6 cellular contexts compared by ENCODE assay signal in genomic region chr9:6622784-6623183, GRCh38. TPM values are rescaled to one million over a fixed set of nuclear protein-coding genes. Genes with fewer than 3 reads are reported as not detected.
DNase-seq lines count a peak whose midpoint lies in the region; TF ChIP-seq lines count a peak whose summit lies in the region.
"Not testable (repeated sequence)": the region's sequence is repeated elsewhere in the genome, so short reads cannot be mapped to it uniquely, and the experiment has no call there.
"Had no signal": no experiment of that assay in that cellular context is flagged by ENCODE, and none has a peak within 500 bp of the region (broad histone marks: within the 10 kb centered on the region; RNA-seq: fewer than 3 reads in every experiment).

No MANE protein-coding gene starts in this region.

- peaks cover 0 to 23% (median 0%) of the 10 kb centered on the region in 7 donors for H3K27me3 ChIP-seq in spleen (replicated peaks in 1 of 7)

- H3K4me3 ChIP-seq in spleen: not testable (repeated sequence)

- peak; percentile 45 for DNase-seq in spleen

- not testable (repeated sequence) for H3K27ac ChIP-seq in spleen

- not testable (repeated sequence) for H3K36me3 ChIP-seq in spleen

- not testable (repeated sequence) for TF ChIP-seq CTCF in spleen (IDR thresholded peaks at IDR 0.05 in 8 of 11, conservative IDR thresholded peaks at IDR 0.05 in 3 of 11)

- WGBS in spleen, 5 donors: 71 to 100% (median 96%) methylated on average over 2 to 29 of the region's 29 CpGs

- not testable (repeated sequence) for TF ChIP-seq POLR2A in spleen (IDR thresholded peaks at IDR 0.05)

- H3K9me3 ChIP-seq in spleen: not testable (repeated sequence)

- not testable (repeated sequence) for H3K4me1 ChIP-seq in spleen

- intact Hi-C loops in spleen (cut with DNase I; ENCODE audit: low total_unique reads): not testable (repeated sequence)

RNA-seq across cellular contexts. Expression of gene GLDC, which starts 22.7 kb away (rescaled TPM):
- total RNA-seq in spleen: 1 to 10 TPM in 4 of 7 donors, under 1 TPM in 3; 0.60 to 8.7 (median 1.3) TPM
- under 1 TPM; 0.17 to 0.39 (median 0.19) TPM for polyA plus RNA-seq in spleen
- total RNA-seq: CD4-positive, alpha-beta memory T cell; CD4-positive, alpha-beta T cell; CD4-positive, CD25-positive, alpha-beta regulatory T cell; CD8-positive, alpha-beta T cell had no signal
- polyA plus RNA-seq: CD14-positive monocyte had no signal
